ENCODE assay signal across 20 cellular contexts in the genomic region with DNA sequence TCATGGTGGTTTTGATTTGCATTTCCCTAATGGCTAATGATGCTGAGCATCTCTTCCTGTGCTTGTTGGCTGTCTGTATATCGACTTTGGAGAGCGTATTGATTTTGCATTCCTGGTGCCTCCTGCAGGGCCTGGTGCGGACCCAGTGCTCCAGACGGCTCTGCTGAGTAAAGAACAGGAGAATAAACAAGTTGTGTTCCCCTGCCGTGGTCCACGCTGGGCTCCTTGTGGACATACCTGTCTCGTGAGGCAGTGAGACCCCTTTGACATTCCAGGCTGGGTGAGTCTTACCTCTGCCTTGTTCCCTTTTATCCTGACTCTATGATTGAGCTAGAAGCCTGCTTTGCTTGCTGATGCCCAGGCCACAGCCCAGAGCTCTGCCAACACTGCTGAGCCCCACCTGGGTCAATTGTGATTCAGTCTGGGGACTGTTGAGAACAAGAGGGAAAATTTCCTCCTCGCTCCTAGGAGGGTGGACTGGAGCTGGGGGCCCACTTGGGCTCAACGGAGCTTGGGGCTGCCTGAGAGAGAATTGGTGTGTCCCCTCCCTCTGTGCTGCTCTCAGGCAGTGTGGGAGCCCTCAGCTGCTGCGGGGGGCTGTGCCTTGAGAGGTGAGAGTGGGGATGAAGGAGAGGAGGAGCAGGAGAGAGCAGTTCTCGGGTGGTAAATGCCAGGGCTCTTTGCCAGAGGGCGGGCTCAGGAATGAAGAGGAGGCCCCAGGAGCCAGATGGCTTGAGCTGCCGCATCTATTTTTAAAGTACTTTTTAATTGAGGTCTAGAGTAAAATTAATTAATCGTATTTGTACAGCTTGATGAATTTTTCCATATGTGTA. TPM values are rescaled to one million over a fixed set of nuclear protein-coding genes. Genes with fewer than 3 reads are reported as not detected.
DNase-seq lines count a peak whose midpoint lies in the region; ATAC-seq and TF ChIP-seq lines count a peak whose summit lies in the region.
"Had no signal": no experiment of that assay in that cellular context is flagged by ENCODE, and none has a peak within 500 bp of the region (broad histone marks: within the 10 kb centered on the region; RNA-seq: fewer than 3 reads in every experiment).

No MANE protein-coding gene starts in this region.

- peak; percentile 17 for DNase-seq in NCI-H82 (lab: John Stamatoyannopoulos, UW)
- no peak for DNase-seq in NCI-H82 treated with DMSO at 0.1 percent for 48 hours (lab: John Stamatoyannopoulos, UW; ENCODE audit: unreplicated experiment)
- peak; percentile 54 to 73 for DNase-seq in NCI-H524 (lab: John Stamatoyannopoulos, UW)
- DNase-seq in mesothelial cell of epicardium (ENCODE audit: low spot score in 2 of 2, unreplicated experiment in 2 of 2): no peak
- DNase-seq in tibial artery: peak; percentile 6 to 48
- DNase-seq in ecto neural progenitor cell (ENCODE audit: low spot score): no peak
- DNase-seq: activated CD8-positive, alpha-beta T cell treated with anti-CD3 and anti-CD28 coated beads for 36 hours; activated naive CD4-positive, alpha-beta T cell treated with Interleukin-2 at 50 U/mL for 16 hours; amygdala; DMS153; foreskin fibroblast; GF-D8; stimulated activated naive CD8-positive, alpha-beta T cell treated with anti-CD3 and anti-CD28 coated beads, Interleukin-15, Interleukin-2, amounts not matched to agents 100 U/mL and 50 U/mL, for 24 hours; T1000; transverse colon had no signal

- ATAC-seq in GM21786 (IDR thresholded peaks at IDR 0.05; ENCODE audit: unreplicated experiment): no peak
- no peak for ATAC-seq in HG03025 (IDR thresholded peaks at IDR 0.05; ENCODE audit: low FRiP score, unreplicated experiment)
- ATAC-seq: activated CD8-positive, alpha-beta T cell treated with anti-CD3 and anti-CD28 coated beads for 36 hours; stimulated activated naive CD8-positive, alpha-beta T cell treated with anti-CD3 and anti-CD28 coated beads, Interleukin-15, Interleukin-2, amounts not matched to agents 100 U/mL and 50 U/mL, for 24 hours had no signal

- H3K4me3 Mint-ChIP-seq in mesothelial cell of epicardium: no peak overlapping the region
- H3K4me3 Mint-ChIP-seq: activated CD8-positive, alpha-beta T cell treated with anti-CD3 and anti-CD28 coated beads for 36 hours; B cell had no signal

- H3K4me1 Mint-ChIP-seq in mesothelial cell of epicardium: peaks cover 26% of the 10 kb centered on the region

- H3K4me3 ChIP-seq in tibial artery: no peak overlapping the region
- H3K4me3 ChIP-seq: cardiac muscle cell, hepatocyte, transverse colon had no signal

- no peaks in the 10 kb centered on the region for H3K27me3 ChIP-seq in tibial artery
- H3K27me3 ChIP-seq: cardiac muscle cell, hepatocyte, transverse colon had no signal

- H3K27ac ChIP-seq in tibial artery: no peak overlapping the region
- H3K27ac ChIP-seq: cardiac muscle cell, hepatocyte, transverse colon had no signal

- H3K4me1 ChIP-seq in tibial artery: peaks cover 8 to 18% (median 10%) of the 10 kb centered on the region in 4 donors

- H3K36me3 Mint-ChIP-seq in mesothelial cell of epicardium: no peaks in the 10 kb centered on the region

- H3K9me3 Mint-ChIP-seq in mesothelial cell of epicardium: no peaks in the 10 kb centered on the region
- H3K9me3 Mint-ChIP-seq: activated CD8-positive, alpha-beta T cell treated with anti-CD3 and anti-CD28 coated beads for 36 hours had no signal

- H3K27me3 Mint-ChIP-seq in mesothelial cell of epicardium (ENCODE audit: low read depth): no peaks in the 10 kb centered on the region

- H3K9me3 ChIP-seq in tibial artery: peaks cover 0 to 4% (median 0%) of the 10 kb centered on the region in 3 donors
- H3K9me3 ChIP-seq: transverse colon had no signal

- H3K36me3 ChIP-seq in tibial artery: no peaks in the 10 kb centered on the region
- H3K36me3 ChIP-seq: cardiac muscle cell, transverse colon had no signal

- intact Hi-C loops in tibial artery (cut with DNase I; ENCODE audit: low total_unique reads): loop anchor here (10.0 kb wide), 1 partner anchor 431 kb away; no protein-coding TSS in a partner anchor

- peak overlapping the region; percentile 60 for H3K27ac Mint-ChIP-seq in mesothelial cell of epicardium
- H3K27ac Mint-ChIP-seq: activated CD8-positive, alpha-beta T cell treated with anti-CD3 and anti-CD28 coated beads for 36 hours; B cell had no signal

- TF ChIP-seq CTCF in mesothelial cell of epicardium (IDR thresholded peaks at IDR 0.05; ENCODE audit: unreplicated experiment) (no peak), tibial artery (IDR thresholded peaks at IDR 0.05) (no peak)

RNA-seq across cellular contexts. Expression of a gene that starts 43.7 kb away (rescaled TPM):
- total RNA-seq in mesothelial cell of epicardium: 39.7 to 40.7 TPM (median 39.9 TPM) in 3 replicates

Comparison
In these comparisons a context has a peak if more than half of its experiments do, and no peak if none do; other contexts are left out.
1. DNase-seq: peak in NCI-H82 (single experiment), NCI-H524 (2 of 2) and tibial artery (2 of 2); none in NCI-H82 treated with DMSO at 0.1 percent for 48 hours (single experiment), mesothelial cell of epicardium (0 of 2) and ecto neural progenitor cell (single experiment).